1 cellular context compared by ENCODE assay signal in the genomic region with DNA sequence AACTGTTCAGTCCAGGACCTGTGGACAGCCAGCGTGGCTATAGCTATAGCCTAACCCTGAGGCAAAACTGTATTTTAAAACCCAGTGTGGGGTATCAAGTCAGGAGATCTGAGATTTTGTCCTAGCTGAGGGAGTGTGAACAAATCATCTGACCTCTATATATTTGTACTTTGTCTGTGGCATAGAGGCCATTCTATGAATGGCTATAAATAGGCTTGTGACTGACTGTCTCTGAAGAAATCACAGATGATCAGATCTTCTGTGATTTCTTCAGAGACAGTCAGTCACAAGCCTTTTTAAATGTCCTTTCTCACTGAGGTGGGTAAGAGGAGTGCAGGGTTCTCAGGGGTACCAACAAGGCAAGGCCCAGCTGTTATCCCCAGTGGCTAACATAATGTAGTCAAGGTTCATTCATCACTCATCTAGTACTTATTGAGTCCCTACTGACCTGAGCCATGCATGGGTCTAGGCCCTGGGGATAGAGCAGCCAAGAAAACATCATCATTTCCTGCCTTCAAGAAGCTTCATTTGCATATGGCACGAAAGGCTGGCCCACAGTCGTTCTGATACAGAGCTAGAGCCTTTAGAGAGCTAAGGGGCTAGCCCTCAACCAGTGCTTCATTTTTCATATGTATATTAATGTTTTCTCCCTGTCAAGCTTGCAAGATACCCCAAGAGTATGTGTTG.
TF ChIP-seq lines count a peak whose summit lies in the region.

No MANE protein-coding gene starts in this region.

TF ChIP-seq in HepG2, 621 proteins besides CTCF, POLR2A, EP300 and RAD21:
- no peak for TF ChIP-seq AKAP8 (CRISPR knock-in tag; IDR thresholded peaks at IDR 0.05)
- TF ChIP-seq, protein P1, sequence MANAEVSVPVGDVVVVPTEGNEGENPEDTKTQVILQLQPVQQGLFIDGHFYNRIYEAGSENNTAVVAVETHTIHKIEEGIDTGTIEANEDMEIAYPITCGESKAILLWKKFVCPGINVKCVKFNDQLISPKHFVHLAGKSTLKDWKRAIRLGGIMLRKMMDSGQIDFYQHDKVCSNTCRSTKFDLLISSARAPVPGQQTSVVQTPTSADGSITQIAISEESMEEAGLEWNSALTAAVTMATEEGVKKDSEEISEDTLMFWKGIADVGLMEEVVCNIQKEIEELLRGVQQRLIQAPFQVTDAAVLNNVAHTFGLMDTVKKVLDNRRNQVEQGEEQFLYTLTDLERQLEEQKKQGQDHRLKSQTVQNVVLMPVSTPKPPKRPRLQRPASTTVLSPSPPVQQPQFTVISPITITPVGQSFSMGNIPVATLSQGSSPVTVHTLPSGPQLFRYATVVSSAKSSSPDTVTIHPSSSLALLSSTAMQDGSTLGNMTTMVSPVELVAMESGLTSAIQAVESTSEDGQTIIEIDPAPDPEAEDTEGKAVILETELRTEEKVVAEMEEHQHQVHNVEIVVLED (CRISPR knock-in tag; IDR thresholded peaks at IDR 0.05; ENCODE audit: borderline replicate concordance), result 0 out of 2 replicates have a peak, but pooled peaks have one; percentile 0
